ENCODE assay signal across 1 cellular context in the genomic region with DNA sequence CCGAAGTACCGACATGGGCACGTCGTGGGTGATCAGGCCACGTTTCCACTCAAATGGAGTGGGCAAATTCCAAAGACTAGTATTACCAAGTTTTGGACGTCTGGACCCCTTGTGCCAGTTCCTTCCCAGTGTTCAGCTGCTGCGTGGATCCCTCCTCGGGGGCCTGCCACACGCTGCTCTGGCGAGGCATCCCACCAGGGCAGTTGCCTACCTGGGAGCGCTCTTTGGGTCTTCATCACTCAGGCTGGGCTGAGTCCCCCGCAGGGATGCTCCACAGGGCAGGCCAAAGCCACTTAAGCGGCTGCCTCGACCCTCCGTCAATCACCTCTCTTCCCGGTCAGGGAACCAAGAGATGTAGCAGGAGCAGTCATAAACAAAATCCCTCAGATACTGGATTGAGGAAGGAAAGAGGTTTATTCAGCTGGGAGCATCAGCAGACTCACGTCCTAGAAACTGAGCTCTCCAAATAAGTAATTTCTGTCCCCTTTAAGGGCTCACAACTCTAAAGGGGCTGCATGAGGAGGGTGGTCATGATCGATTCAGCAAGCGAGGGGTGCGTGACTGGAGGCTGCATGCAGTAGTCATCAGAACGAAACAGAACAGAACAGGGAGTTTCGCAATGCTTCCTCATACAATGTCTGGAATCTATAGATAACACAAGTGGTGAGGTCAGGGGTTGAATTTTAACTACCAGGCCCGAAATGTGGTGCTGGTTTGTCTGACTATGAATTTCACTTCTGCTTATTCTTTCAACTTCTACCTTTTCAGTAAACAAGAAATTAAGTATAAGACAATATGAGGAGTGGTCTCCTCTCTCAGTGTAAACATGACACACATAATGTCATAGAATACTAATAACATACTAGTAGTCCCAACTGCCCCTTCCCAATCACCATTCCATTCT.
TF ChIP-seq lines count a peak whose summit lies in the region.

No MANE protein-coding gene starts in this region.

TF ChIP-seq in HepG2, 621 proteins besides CTCF, POLR2A, EP300 and RAD21 (continued from another document):
- no peak for TF ChIP-seq ATF2 (CRISPR knock-in tag; IDR thresholded peaks at IDR 0.05)
- no peak for TF ChIP-seq ZNF550 (CRISPR knock-in tag; IDR thresholded peaks at IDR 0.05; ENCODE audit: borderline replicate concordance)
